In the genomic region with DNA sequence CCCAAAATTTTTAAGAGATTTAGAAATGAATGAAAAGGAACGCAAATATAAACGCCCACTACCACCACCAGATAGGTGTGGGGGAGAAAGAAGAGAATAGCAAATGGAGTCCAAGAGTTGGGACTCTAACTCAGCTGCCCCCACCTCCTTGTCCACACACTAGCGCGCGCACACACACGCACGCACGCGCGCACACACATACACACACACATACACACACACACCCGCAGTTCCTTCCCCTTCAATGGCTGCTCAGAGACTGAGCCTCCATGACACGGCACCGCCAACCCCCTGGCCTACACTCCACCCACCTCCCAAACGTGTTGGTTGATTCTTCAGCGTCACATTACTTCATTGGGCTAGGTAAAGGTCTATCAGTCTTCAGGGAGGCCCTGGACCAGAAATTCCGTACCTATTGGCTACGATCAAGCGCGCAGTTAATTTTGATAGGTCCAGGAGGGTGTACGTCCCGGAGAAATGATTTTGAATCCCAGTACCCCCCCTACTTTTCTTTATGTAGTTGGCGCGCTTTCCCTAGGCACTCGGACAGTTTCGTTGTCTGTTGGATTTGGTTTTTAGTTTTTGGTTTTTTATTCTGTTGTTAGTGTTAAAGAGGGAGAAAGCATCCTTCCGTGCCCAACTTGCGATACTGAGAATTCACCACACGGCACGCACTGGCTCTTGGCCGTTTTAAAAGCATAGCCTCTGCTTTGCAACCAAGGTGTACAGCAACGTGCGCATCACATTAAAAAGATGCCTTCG, we compare ENCODE assay signal across 8 cellular contexts.
DNase-seq lines count a peak whose midpoint lies in the region; ATAC-seq and FAIRE-seq lines count a peak whose summit lies in the region.

A gene (minus strand): TSS at position 261 of the 762 bp plus-strand sequence. CDS start 326 bp downstream, outside the sequence.

- peaks cover 18% of the 10 kb centered on the region for H3K36me3 Mint-ChIP-seq in effector memory CD8-positive, alpha-beta T cell (ENCODE audit: insufficient read depth)

- peaks cover 14 to 16% of the 10 kb centered on the region in 2 donors for H3K4me1 Mint-ChIP-seq in effector memory CD8-positive, alpha-beta T cell (ENCODE audit: low read depth in 2 of 2)

- no peak within 1 kb of the TSS for H3K4me3 Mint-ChIP-seq in effector memory CD8-positive, alpha-beta T cell

- ATAC-seq in GM21367 (IDR thresholded peaks at IDR 0.05; ENCODE audit: unreplicated experiment) = peak; percentile 70
- ATAC-seq in effector memory CD8-positive, alpha-beta T cell (replicated peaks) = peak; percentile 82

- peak; percentile 99 for DNase-seq in COR-L47 (lab: John Stamatoyannopoulos, UW)
- DNase-seq in HTR-8/SVneo (ENCODE audit: insufficient read length, low spot score) = peak; percentile 98
- DNase-seq in NOMO-1 treated with DMSO at 0.1 percent for 48 hours (lab: John Stamatoyannopoulos, UW; ENCODE audit: unreplicated experiment) = peak; percentile 100
- DNase-seq in activated CD8-positive, alpha-beta memory T cell treated with anti-CD3 and anti-CD28 coated beads for 4 hours (ENCODE audit: low read depth in 2 of 2) = peak; percentile 81 to 91
- peak; percentile 91 to 93 (median 93) for DNase-seq in effector memory CD8-positive, alpha-beta T cell
- DNase-seq in medulla oblongata (ENCODE audit: extremely low spot score) = peak; percentile 99
- peak; percentile 88 for DNase-seq in stimulated activated CD8-positive, alpha-beta memory T cell treated with anti-CD3 and anti-CD28 coated beads, Interleukin-12 subunit alpha, Interleukin-12 subunit beta, amount 100 ng/mL, for 1 hour (ENCODE audit: low read depth)

- no peaks in the 10 kb centered on the region for H3K9me3 Mint-ChIP-seq in effector memory CD8-positive, alpha-beta T cell

- no peaks in the 10 kb centered on the region for H3K27me3 Mint-ChIP-seq in effector memory CD8-positive, alpha-beta T cell

- no peak within 1 kb of the TSS for H3K27ac Mint-ChIP-seq in effector memory CD8-positive, alpha-beta T cell

- FAIRE-seq in HTR-8/SVneo (lab: Jason Lieb, UNC) = peak; percentile 31

Comparison
In these comparisons a context has a peak if more than half of its experiments do, and no peak if none do; other contexts are left out.
1. Peak in every context shown above with its lines: DNase-seq and ATAC-seq.